10 cellular contexts compared by ENCODE assay signal in genomic region chr6:146110990-146111389, GRCh38.
"Had no signal": no experiment of that assay in that cellular context is flagged by ENCODE, and none has a peak within 500 bp of the region (broad histone marks: within the 10 kb centered on the region; RNA-seq: fewer than 3 reads in every experiment).

No MANE protein-coding gene starts in this region.

- H3K9ac ChIP-seq: GM23248 had no signal

- H3K27ac Mint-ChIP-seq: H9, HFFc6 had no signal

- FAIRE-seq: H54, K562 had no signal

- H3K27ac ChIP-seq: GM23248, HL-60 had no signal

- H3K4me3 ChIP-seq: GM23248, K562 had no signal

- H3K4me1 Mint-ChIP-seq: H9 had no signal

- DNase-seq: GM23248, GOT3, H9, HCEC 1CT, HFFc6, IMR-90, KG1 had no signal

- H2AFZ ChIP-seq: GM23248 had no signal

- ATAC-seq: K562 had no signal

- H3K4me3 Mint-ChIP-seq: H9, HFFc6 had no signal
